In the genomic region with DNA sequence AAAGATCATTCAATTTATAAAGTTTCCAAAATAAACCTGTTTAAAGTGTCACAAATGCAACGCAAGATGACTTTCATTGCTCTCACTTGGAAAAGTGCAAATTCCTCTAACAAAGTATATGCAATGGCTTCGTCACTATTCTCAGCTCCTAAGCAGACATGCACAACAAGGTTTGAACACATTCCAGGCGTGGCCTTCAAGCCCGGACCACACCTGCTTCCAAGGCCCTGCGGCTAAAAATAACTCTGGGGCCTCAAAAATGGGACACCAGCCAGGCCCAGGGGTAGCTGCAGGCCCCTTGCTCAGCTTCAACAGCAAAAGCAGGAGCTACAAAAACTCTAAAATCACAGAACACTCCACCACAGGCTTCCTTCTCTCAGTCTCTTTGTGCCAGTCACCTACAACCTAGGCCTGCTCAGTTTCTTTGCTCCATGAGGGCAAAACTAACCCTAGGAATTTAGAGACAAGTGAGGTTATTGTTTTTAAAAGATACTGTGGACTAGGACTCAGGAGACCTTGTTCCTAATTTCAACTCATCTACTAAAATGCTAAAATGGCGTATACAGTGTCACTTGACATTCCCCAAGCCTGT, we compare ENCODE assay signal across 7 cellular contexts. TPM values are rescaled to one million over a fixed set of nuclear protein-coding genes. Genes with fewer than 3 reads are reported as not detected.
DNase-seq lines count a peak whose midpoint lies in the region; ATAC-seq and TF ChIP-seq lines count a peak whose summit lies in the region.

No MANE protein-coding gene starts in this region.

- no peaks in the 10 kb centered on the region for H3K27me3 Mint-ChIP-seq in osteocyte (ENCODE audit: unreplicated experiment)

- peaks cover 6% of the 10 kb centered on the region for H3K36me3 Mint-ChIP-seq in osteocyte (ENCODE audit: unreplicated experiment)

- no peaks in the 10 kb centered on the region for H3K9me3 Mint-ChIP-seq in osteocyte (ENCODE audit: unreplicated experiment)

- no peak overlapping the region for H3K27ac Mint-ChIP-seq in osteocyte (ENCODE audit: unreplicated experiment)

- 73% methylated on average over 6 of the region's 6 CpGs for WGBS in SK-N-SH (ENCODE audit: low lambda C conversion rate)
- 29 to 34% (median 31%) methylated on average over 6 of the region's 6 CpGs for WGBS in heart left ventricle, 4 donors

- H3K4me1 Mint-ChIP-seq in osteocyte (ENCODE audit: unreplicated experiment), result peaks cover 6% of the 10 kb centered on the region

- TF ChIP-seq POLR2A in heart left ventricle (IDR thresholded peaks at IDR 0.05) (no peak), gastrocnemius medialis (IDR thresholded peaks at IDR 0.05) (no peak)

- DNase-seq in LoVo (ENCODE audit: low spot score), result peak; percentile 92
- peak; percentile 36 for DNase-seq in SK-N-SH
- DNase-seq in heart left ventricle, result peak; percentile 48 to 67 (median 63)
- DNase-seq in gastrocnemius medialis, result peak; percentile 35 to 73
- no peak for DNase-seq in osteocyte (ENCODE audit: extremely low spot score, unreplicated experiment)
- DNase-seq in activated gamma-delta T cell treated with Interleukin-2 at 50 U/mL for 16 hours, result no peak
- DNase-seq in NCI-H128 (lab: John Stamatoyannopoulos, UW; ENCODE audit: unreplicated experiment), result no peak

- H3K79me2 ChIP-seq in SK-N-SH (ENCODE audit: insufficient read depth), result peaks cover 96% of the 10 kb centered on the region

- in situ Hi-C loops in gastrocnemius medialis (cut with MboI; ENCODE audit: low sequenced_read_pairs in 4 of 4), result no loop called here

- peaks cover 0 to 8% of the 10 kb centered on the region in 2 experiments for H3K36me3 ChIP-seq in SK-N-SH (replicated peaks in 1 of 2; ENCODE audit: control insufficient read depth in 1 of 2, insufficient read depth in 2 of 2, low read length in 1 of 2)
- no peaks in the 10 kb centered on the region for H3K36me3 ChIP-seq in heart left ventricle
- no peaks in the 10 kb centered on the region for H3K36me3 ChIP-seq in gastrocnemius medialis

- ATAC-seq in heart left ventricle, result peak; percentile 49 to 79 (median 75)
- ATAC-seq in gastrocnemius medialis, result peak; percentile 57 to 81

- no peak for TF ChIP-seq RAD21 in SK-N-SH (IDR thresholded peaks at IDR 0.05; ENCODE audit: low read length)

- POLR2A ChIA-PET in SK-N-SH (lab: Yijun Ruan, JAX), result no interaction called here

- H2AFZ ChIP-seq in SK-N-SH (ENCODE audit: low read depth), result no peak overlapping the region

- H3K9me2 ChIP-seq in SK-N-SH, result no peaks in the 10 kb centered on the region

- CTCF ChIA-PET in SK-N-SH (lab: Yijun Ruan, JAX), result interaction anchor here (0.6 to 0.7 kb wide), 2 partner anchors 10 to 217 kb away, joined by 3 to 5 read pairs; no protein-coding TSS in a partner anchor

- H3K4me3 ChIP-seq in SK-N-SH (ENCODE audit: low read depth in 2 of 2, low read length in 1 of 2) (no peak overlapping the region), heart left ventricle (no peak overlapping the region), gastrocnemius medialis (no peak overlapping the region)

- no peak overlapping the region for H3K4me2 ChIP-seq in SK-N-SH

- H3K9ac ChIP-seq in SK-N-SH, result no peak overlapping the region

- TF ChIP-seq CTCF in SK-N-SH (IDR thresholded peaks at IDR 0.05), result no peak
- TF ChIP-seq CTCF in heart left ventricle (IDR thresholded peaks at IDR 0.05), result no peak
- no peak for TF ChIP-seq CTCF in gastrocnemius medialis (IDR thresholded peaks at IDR 0.05 in 4 of 5, conservative IDR thresholded peaks at IDR 0.05 in 1 of 5)
- TF ChIP-seq CTCF in osteocyte (IDR thresholded peaks at IDR 0.05), result no peak

- H3F3A ChIP-seq in SK-N-SH (replicated peaks; ENCODE audit: insufficient read depth), result peaks cover 14% of the 10 kb centered on the region

- H3K4me3 Mint-ChIP-seq in osteocyte (ENCODE audit: unreplicated experiment), result no peak overlapping the region

- H3K27me3 ChIP-seq in SK-N-SH (ENCODE audit: insufficient read depth), result no peaks in the 10 kb centered on the region
- H3K27me3 ChIP-seq in heart left ventricle, result no peaks in the 10 kb centered on the region
- no peaks in the 10 kb centered on the region for H3K27me3 ChIP-seq in gastrocnemius medialis

- no peak for TF ChIP-seq EP300 in SK-N-SH (IDR thresholded peaks at IDR 0.05; ENCODE audit: borderline replicate concordance in 1 of 2, low read depth in 1 of 2, low read length in 1 of 2)

- H3K4me1 ChIP-seq in SK-N-SH (ENCODE audit: control insufficient read depth in 1 of 2, insufficient read depth in 2 of 2, low read depth in 1 of 2, low read length in 1 of 2), result peaks cover 9 to 24% of the 10 kb centered on the region in 2 experiments; a peak in 3 of 4 replicates
- H3K4me1 ChIP-seq in heart left ventricle, result peaks cover 4 to 56% (median 39%) of the 10 kb centered on the region in 12 donors
- H3K4me1 ChIP-seq in gastrocnemius medialis, result peaks cover 68 to 79% of the 10 kb centered on the region in 2 donors

- H4K20me1 ChIP-seq in SK-N-SH (ENCODE audit: insufficient read depth), result no peaks in the 10 kb centered on the region; the same call in 1 of the 2 replicates

- intact Hi-C loops in heart left ventricle (cut with DNase I) (no loop called here), gastrocnemius medialis (cut with DNase I; ENCODE audit: low total_unique reads) (no loop called here)

- H3K27ac ChIP-seq in SK-N-SH (ENCODE audit: low read depth in 2 of 2, low read length in 1 of 2), result peak overlapping the region; percentile 39 to 85; a peak in 3 of 4 replicates
- H3K27ac ChIP-seq in heart left ventricle, result peak overlapping the region in 11 of 12 donors; percentile 54 to 75 (median 71)
- peak overlapping the region; percentile 73 to 85 (median 82) for H3K27ac ChIP-seq in gastrocnemius medialis

- H3K9me3 ChIP-seq in SK-N-SH (no peaks in the 10 kb centered on the region), heart left ventricle (no peaks in the 10 kb centered on the region), gastrocnemius medialis (no peaks in the 10 kb centered on the region)

TF ChIP-seq in SK-N-SH, 30 proteins besides CTCF, POLR2A, EP300 and RAD21:
- TF ChIP-seq USF1 (IDR thresholded peaks at IDR 0.05; ENCODE audit: borderline replicate concordance, low read depth), result no peak
- no peak for TF ChIP-seq MEF2A (IDR thresholded peaks at IDR 0.05; ENCODE audit: borderline replicate concordance, low read depth)
- TF ChIP-seq GABPA (IDR thresholded peaks at IDR 0.05; ENCODE audit: low read depth), result no peak
- TF ChIP-seq, protein P1, sequence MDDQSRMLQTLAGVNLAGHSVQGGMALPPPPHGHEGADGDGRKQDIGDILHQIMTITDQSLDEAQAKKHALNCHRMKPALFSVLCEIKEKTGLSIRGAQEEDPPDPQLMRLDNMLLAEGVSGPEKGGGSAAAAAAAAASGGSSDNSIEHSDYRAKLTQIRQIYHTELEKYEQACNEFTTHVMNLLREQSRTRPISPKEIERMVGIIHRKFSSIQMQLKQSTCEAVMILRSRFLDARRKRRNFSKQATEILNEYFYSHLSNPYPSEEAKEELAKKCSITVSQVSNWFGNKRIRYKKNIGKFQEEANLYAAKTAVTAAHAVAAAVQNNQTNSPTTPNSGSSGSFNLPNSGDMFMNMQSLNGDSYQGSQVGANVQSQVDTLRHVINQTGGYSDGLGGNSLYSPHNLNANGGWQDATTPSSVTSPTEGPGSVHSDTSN (IDR thresholded peaks at IDR 0.05), result no peak
- no peak for TF ChIP-seq SIN3A (IDR thresholded peaks at IDR 0.05; ENCODE audit: borderline replicate concordance, low read depth, low read length)
- no peak for TF ChIP-seq FOXJ3 (CRISPR knock-in tag; IDR thresholded peaks at IDR 0.05)
- no peak for TF ChIP-seq TEAD4 (IDR thresholded peaks at IDR 0.05; ENCODE audit: borderline replicate concordance, insufficient read depth)

RNA-seq across cellular contexts. Expression of gene DUSP16, which starts 29.3 kb away (rescaled TPM):
- polyA plus RNA-seq in SK-N-SH (2012; rRNA removed) (7.1 and 8.5 TPM in 2 replicates), heart left ventricle (10 to 100 TPM in 1 of 2 donors, 1 to 10 TPM in 1; 2.5 to 10.4 TPM)
- 8.6 and 9.8 TPM in 2 replicates for polyA plus RNA-seq in SK-N-SH (2012; cell fraction: cytosol; rRNA removed)
- 5.0 and 7.1 TPM in 2 replicates for polyA plus RNA-seq in SK-N-SH (2012; cell fraction: nucleus; rRNA removed)
- total RNA-seq in heart left ventricle (10 to 100 TPM in 8 of 9 donors, 1 to 10 TPM in 1; 9.7 to 24.7 (median 15.5) TPM), gastrocnemius medialis (10 to 100 TPM; 10.9 to 15.7 (median 13.3) TPM), osteocyte (9.6 and 10.3 TPM in 2 replicates)

Comparison
In these comparisons a context has a peak if more than half of its experiments do, and no peak if none do; other contexts are left out.
1. DNase-seq: peak in LoVo (single experiment), SK-N-SH (single experiment), heart left ventricle (5 of 5) and gastrocnemius medialis (2 of 2); none in osteocyte (single experiment), activated gamma-delta T cell treated with Interleukin-2 at 50 U/mL for 16 hours (single experiment) and NCI-H128 (single experiment).
2. Peak in every context shown above with its lines, with median percentiles within 50 percentile points of each other: H3K27ac ChIP-seq.